9 cellular contexts compared by ENCODE assay signal in the genomic region with DNA sequence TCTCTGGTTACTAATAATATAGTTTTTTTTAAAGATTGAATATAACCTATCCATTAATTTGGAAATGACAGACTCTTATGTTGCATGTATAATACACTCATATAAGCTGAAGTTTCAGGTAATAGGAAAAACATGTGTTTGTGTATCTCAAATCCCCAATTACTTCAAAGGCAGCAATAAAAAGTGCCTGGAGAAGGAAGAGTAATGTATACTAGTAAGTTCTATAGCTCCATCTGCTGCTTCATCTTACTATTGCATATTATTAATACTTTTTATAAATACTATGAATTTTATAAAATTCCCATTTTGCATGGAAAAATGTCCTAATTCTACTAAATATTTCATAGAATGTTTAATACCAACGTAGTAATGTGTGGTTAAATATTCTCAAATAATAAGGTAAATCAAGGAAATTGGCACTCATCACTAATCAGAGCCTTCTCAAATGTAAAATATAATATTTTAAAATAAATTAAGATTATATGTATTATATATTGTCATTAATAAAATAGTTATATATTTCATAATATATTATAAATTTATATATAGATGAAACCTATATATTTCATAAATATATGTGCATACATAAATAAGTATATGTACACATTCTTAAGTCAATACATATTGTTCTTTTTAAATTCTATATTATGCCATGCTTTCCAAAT.
DNase-seq lines count a peak whose midpoint lies in the region; ATAC-seq and TF ChIP-seq lines count a peak whose summit lies in the region.
"Had no signal": no experiment of that assay in that cellular context is flagged by ENCODE, and none has a peak within 500 bp of the region (broad histone marks: within the 10 kb centered on the region; RNA-seq: fewer than 3 reads in every experiment).

No MANE protein-coding gene starts in this region.

- no TSS peak for BruUV-seq in IMR-90 (replicated peaks; lab: Mats Ljungman, UMichigan)

- H3K9ac ChIP-seq in IMR-90 (ENCODE audit: low read depth, low read length) = no peak overlapping the region

- H3K9me1 ChIP-seq in IMR-90 (ENCODE audit: insufficient read depth, low read length) = peaks cover 3% of the 10 kb centered on the region; the same call in 1 of the 2 replicates

- no peak overlapping the region for H3K4me3 Mint-ChIP-seq in stimulated activated naive B cell treated with anti-CD40 and anti-IgM and Interleukin-4, amounts not matched to agents 10 μg/mL and 1 μg/mL and 100 μg/mL, for 72 hours

- no peak overlapping the region for H2BK15ac ChIP-seq in IMR-90 (ENCODE audit: low read depth, low read length)

- no peaks in the 10 kb centered on the region for H3K9me3 ChIP-seq in IMR-90 (ENCODE audit: control insufficient read depth, insufficient read depth, low read length)

- no peak overlapping the region for H2BK20ac ChIP-seq in IMR-90 (ENCODE audit: low read depth, low read length)

- no peak for TF ChIP-seq POLR2A in IMR-90 (IDR thresholded peaks at IDR 0.05; ENCODE audit: low read depth, low read length)

- H2BK120ac ChIP-seq in IMR-90 (ENCODE audit: low read depth, low read length) = no peak overlapping the region

- no peaks in the 10 kb centered on the region for H3K79me1 ChIP-seq in IMR-90 (ENCODE audit: low read depth in 1 of 2, low read length in 2 of 2)

- no peak overlapping the region for H3K4ac ChIP-seq in IMR-90 (ENCODE audit: low read depth, low read length)

- no peak overlapping the region for H2AK5ac ChIP-seq in IMR-90 (ENCODE audit: low read depth, low read length)

- no peaks in the 10 kb centered on the region for H3K27me3 Mint-ChIP-seq in stimulated activated naive B cell treated with anti-CD40 and anti-IgM and Interleukin-4, amounts not matched to agents 10 μg/mL and 1 μg/mL and 100 μg/mL, for 72 hours

- no peak overlapping the region for H4K91ac ChIP-seq in IMR-90 (ENCODE audit: insufficient read depth, low read depth, low read length)

- POLR2A ChIA-PET in IMR-90 (lab: Charles Lee; ENCODE audit: unreplicated experiment) = interaction anchor here (0.6 kb wide), 1 partner anchor 370 kb away, joined by 7 read pairs; no protein-coding TSS in a partner anchor

- H3K4me1 ChIP-seq in IMR-90 (ENCODE audit: control insufficient read depth, insufficient read depth, low read length) = no peaks in the 10 kb centered on the region

- dilution Hi-C loops in IMR-90 (cut with HindIII; ENCODE audit: low sequenced_read_pairs, unreplicated experiment) = no loop called here

- H3K27me3 ChIP-seq in IMR-90 (ENCODE audit: control insufficient read depth, insufficient read depth, low read length) = peaks cover 2% of the 10 kb centered on the region; the same call in 1 of the 2 replicates

- no peak overlapping the region for H2BK5ac ChIP-seq in IMR-90 (ENCODE audit: low read depth, low read length, poor library complexity, severe bottlenecking)

- TF ChIP-seq CTCF in IMR-90 (conservative IDR thresholded peaks at IDR 0.05; ENCODE audit: low read depth, low read length) (peak; percentile 66), fibroblast of villous mesenchyme (IDR thresholded peaks at IDR 0.05; ENCODE audit: insufficient read depth, low read depth, low read length) (peak; percentile 47)

- no peak overlapping the region for H3K23ac ChIP-seq in IMR-90 (ENCODE audit: low read depth, low read length)

- no peak overlapping the region for H4K8ac ChIP-seq in IMR-90 (ENCODE audit: low read depth in 2 of 2, low read length in 2 of 2)

- H3K56ac ChIP-seq in IMR-90 (ENCODE audit: extremely low read depth, insufficient read depth, low read length) = no peak overlapping the region

- H3K27ac ChIP-seq in IMR-90 (ENCODE audit: insufficient read depth, low read length) = no peak overlapping the region

- no peak overlapping the region for H2AK9ac ChIP-seq in IMR-90 (replicated peaks; ENCODE audit: low read depth, low read length, poor library complexity)

- peak; percentile 66 for TF ChIP-seq RAD21 in IMR-90 (IDR thresholded peaks at IDR 0.05; ENCODE audit: low read length)

- no peak overlapping the region for H2AFZ ChIP-seq in IMR-90 (replicated peaks; ENCODE audit: low read length, poor library complexity)

- CTCF ChIA-PET in IMR-90 (lab: Yijun Ruan, JAX) = interaction anchor here (1.4 to 2.0 kb wide), 4 partner anchors 10 to 538 kb away, joined by 4 to 12 read pairs (median 6); no protein-coding TSS in a partner anchor

- no peak overlapping the region for H4K5ac ChIP-seq in IMR-90 (ENCODE audit: low read depth, low read length)

- H3K4me3 ChIP-seq in IMR-90 (ENCODE audit: insufficient read depth, low read depth, low read length) (no peak overlapping the region), fibroblast of villous mesenchyme (ENCODE audit: low read depth, low read length) (no peak overlapping the region)

- H3K9me3 Mint-ChIP-seq in stimulated activated naive B cell treated with anti-CD40 and anti-IgM and Interleukin-4, amounts not matched to agents 10 μg/mL and 1 μg/mL and 100 μg/mL, for 72 hours = no peaks in the 10 kb centered on the region

- no peaks in the 10 kb centered on the region for H3K36me3 Mint-ChIP-seq in stimulated activated naive B cell treated with anti-CD40 and anti-IgM and Interleukin-4, amounts not matched to agents 10 μg/mL and 1 μg/mL and 100 μg/mL, for 72 hours
- H3K36me3 Mint-ChIP-seq: activated naive CD4-positive, alpha-beta T cell treated with anti-CD3 and anti-CD28 coated beads, Interleukin-2, amount 50 U/mL, for 72 hours had no signal

- no peaks in the 10 kb centered on the region for H3K36me3 ChIP-seq in IMR-90 (ENCODE audit: control insufficient read depth, insufficient read depth, low read length)

- WGBS in IMR-90 (ENCODE audit: extremely low coverage in 2 of 2, insufficient read length in 1 of 2), 2 experiments = no CpG with 5 or more reads among the region's 1 CpG

- no peak overlapping the region for H3K27ac Mint-ChIP-seq in stimulated activated naive B cell treated with anti-CD40 and anti-IgM and Interleukin-4, amounts not matched to agents 10 μg/mL and 1 μg/mL and 100 μg/mL, for 72 hours

- in situ Hi-C loops in IMR-90 (cut with MboI; ENCODE audit: low sequenced_read_pairs) = loop anchor here (5.0 to 25.0 kb wide), 3 partner anchors 541 to 1021 kb away; partner anchors contain the start of gene SEMA3C

- no peak overlapping the region for H3K4me2 ChIP-seq in IMR-90 (ENCODE audit: low read depth, low read length)

- H4K20me1 ChIP-seq in IMR-90 (ENCODE audit: insufficient read depth, low read length) = no peaks in the 10 kb centered on the region

- ATAC-seq in IMR-90 (ENCODE audit: low read depth) = peak; percentile 42; the same call in 1 of the 2 replicates
- ATAC-seq in GM18511 (IDR thresholded peaks at IDR 0.05; ENCODE audit: unreplicated experiment) = no peak
- no peak for ATAC-seq in stimulated activated naive B cell treated with anti-CD40 and anti-IgM and Interleukin-4, amounts not matched to agents 10 μg/mL and 1 μg/mL and 100 μg/mL, for 72 hours (replicated peaks)
- ATAC-seq: activated naive CD4-positive, alpha-beta T cell treated with anti-CD3 and anti-CD28 coated beads, Interleukin-2, amount 50 U/mL, for 72 hours had no signal

- intact Hi-C loops in IMR-90 (cut with micrococcal nuclease) = loop anchor here (1.0 to 2.0 kb wide), 2 partner anchors 540 to 759 kb away; no protein-coding TSS in a partner anchor

- H3K18ac ChIP-seq in IMR-90 (ENCODE audit: low read depth, low read length) = no peak overlapping the region

- DNase-seq in AG08395 (ENCODE audit: low spot score) (peak; percentile 52), IMR-90 (peak; percentile 56), SHP77 treated with DMSO at 0.1 percent for 48 hours (lab: John Stamatoyannopoulos, UW) (peak; percentile 41), fibroblast of villous mesenchyme (ENCODE audit: low read depth) (peak; percentile 59)
- no peak for DNase-seq in activated CD4-positive, alpha-beta T cell treated with anti-CD3 and anti-CD28 coated beads for 1 hour
- no peak for DNase-seq in stimulated activated naive B cell treated with anti-CD40 and anti-IgM and Interleukin-4, amounts not matched to agents 10 μg/mL and 1 μg/mL and 100 μg/mL, for 72 hours
- DNase-seq in activated CD8-positive, alpha-beta memory T cell treated with anti-CD3 and anti-CD28 coated beads for 24 hours = no peak

- H3K14ac ChIP-seq in IMR-90 (replicated peaks; ENCODE audit: low read depth, low read length) = no peak overlapping the region

- peaks cover 0 to 2% of the 10 kb centered on the region in 2 donors for H3K4me1 Mint-ChIP-seq in stimulated activated naive B cell treated with anti-CD40 and anti-IgM and Interleukin-4, amounts not matched to agents 10 μg/mL and 1 μg/mL and 100 μg/mL, for 72 hours

TF ChIP-seq in IMR-90, 13 proteins besides CTCF, POLR2A, EP300 and RAD21:
- TF ChIP-seq, protein P1, sequence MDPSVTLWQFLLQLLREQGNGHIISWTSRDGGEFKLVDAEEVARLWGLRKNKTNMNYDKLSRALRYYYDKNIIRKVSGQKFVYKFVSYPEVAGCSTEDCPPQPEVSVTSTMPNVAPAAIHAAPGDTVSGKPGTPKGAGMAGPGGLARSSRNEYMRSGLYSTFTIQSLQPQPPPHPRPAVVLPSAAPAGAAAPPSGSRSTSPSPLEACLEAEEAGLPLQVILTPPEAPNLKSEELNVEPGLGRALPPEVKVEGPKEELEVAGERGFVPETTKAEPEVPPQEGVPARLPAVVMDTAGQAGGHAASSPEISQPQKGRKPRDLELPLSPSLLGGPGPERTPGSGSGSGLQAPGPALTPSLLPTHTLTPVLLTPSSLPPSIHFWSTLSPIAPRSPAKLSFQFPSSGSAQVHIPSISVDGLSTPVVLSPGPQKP (IDR thresholded peaks at IDR 0.05; ENCODE audit: borderline replicate concordance, low read depth, low read length) = no peak
- TF ChIP-seq SMC3 (IDR thresholded peaks at IDR 0.05; ENCODE audit: low read depth, low read length) = peak; percentile 80

Comparison
In these comparisons a context has a peak if more than half of its experiments do, and no peak if none do; other contexts are left out.
1. DNase-seq: peak in AG08395 (single experiment), IMR-90 (single experiment), SHP77 treated with DMSO at 0.1 percent for 48 hours (single experiment) and fibroblast of villous mesenchyme (single experiment); none in activated CD4-positive, alpha-beta T cell treated with anti-CD3 and anti-CD28 coated beads for 1 hour (single experiment), stimulated activated naive B cell treated with anti-CD40 and anti-IgM and Interleukin-4, amounts not matched to agents 10 μg/mL and 1 μg/mL and 100 μg/mL, for 72 hours (single experiment) and activated CD8-positive, alpha-beta memory T cell treated with anti-CD3 and anti-CD28 coated beads for 24 hours (single experiment).